Comparison of ENCODE assay signal across 1 cellular context in the genomic region with DNA sequence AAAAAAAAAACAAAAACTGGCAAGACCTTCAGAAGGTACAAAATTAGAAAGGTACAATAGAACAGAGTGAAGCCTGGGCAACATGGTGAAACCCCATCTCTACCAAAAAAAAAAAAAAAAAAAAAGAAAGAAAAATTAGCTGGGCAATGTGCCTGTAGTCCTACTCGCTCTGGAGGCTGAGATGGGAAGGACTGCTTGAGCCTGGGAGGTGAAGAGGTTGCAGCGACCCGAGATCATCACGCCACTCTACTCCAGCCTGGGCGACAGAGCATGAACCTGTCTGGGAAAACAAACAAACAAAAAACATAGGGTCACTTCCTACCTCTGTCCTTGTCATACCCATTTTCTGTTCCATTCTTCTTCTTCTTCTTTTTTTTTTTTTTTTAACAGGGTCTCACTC.
TF ChIP-seq lines count a peak whose summit lies in the region.

No MANE protein-coding gene starts in this region.

TF ChIP-seq in WTC11, 78 proteins besides CTCF, POLR2A, EP300 and RAD21 (continued from another document):
- TF ChIP-seq, protein P1, sequence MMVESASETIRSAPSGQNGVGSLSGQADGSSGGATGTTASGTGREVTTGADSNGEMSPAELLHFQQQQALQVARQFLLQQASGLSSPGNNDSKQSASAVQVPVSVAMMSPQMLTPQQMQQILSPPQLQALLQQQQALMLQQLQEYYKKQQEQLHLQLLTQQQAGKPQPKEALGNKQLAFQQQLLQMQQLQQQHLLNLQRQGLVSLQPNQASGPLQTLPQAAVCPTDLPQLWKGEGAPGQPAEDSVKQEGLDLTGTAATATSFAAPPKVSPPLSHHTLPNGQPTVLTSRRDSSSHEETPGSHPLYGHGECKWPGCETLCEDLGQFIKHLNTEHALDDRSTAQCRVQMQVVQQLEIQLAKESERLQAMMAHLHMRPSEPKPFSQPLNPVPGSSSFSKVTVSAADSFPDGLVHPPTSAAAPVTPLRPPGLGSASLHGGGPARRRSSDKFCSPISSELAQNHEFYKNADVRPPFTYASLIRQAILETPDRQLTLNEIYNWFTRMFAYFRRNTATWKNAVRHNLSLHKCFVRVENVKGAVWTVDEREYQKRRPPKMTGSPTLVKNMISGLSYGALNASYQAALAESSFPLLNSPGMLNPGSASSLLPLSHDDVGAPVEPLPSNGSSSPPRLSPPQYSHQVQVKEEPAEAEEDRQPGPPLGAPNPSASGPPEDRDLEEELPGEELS (CRISPR knock-in tag; IDR thresholded peaks at IDR 0.05) = no peak
- TF ChIP-seq GRHL2 (CRISPR knock-in tag; IDR thresholded peaks at IDR 0.05; ENCODE audit: insufficient replicate concordance, severe bottlenecking) = no peak
- TF ChIP-seq, protein P2, sequence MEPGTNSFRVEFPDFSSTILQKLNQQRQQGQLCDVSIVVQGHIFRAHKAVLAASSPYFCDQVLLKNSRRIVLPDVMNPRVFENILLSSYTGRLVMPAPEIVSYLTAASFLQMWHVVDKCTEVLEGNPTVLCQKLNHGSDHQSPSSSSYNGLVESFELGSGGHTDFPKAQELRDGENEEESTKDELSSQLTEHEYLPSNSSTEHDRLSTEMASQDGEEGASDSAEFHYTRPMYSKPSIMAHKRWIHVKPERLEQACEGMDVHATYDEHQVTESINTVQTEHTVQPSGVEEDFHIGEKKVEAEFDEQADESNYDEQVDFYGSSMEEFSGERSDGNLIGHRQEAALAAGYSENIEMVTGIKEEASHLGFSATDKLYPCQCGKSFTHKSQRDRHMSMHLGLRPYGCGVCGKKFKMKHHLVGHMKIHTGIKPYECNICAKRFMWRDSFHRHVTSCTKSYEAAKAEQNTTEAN (CRISPR knock-in tag; IDR thresholded peaks at IDR 0.05) = no peak
